In genomic region chr17:37830151-37830993, GRCh38 we compare ENCODE assay signal across 13 cellular contexts.
A peak's percentile ranks its signal among the peaks of the same experiment; 100 is the strongest.
DNase-seq lines count a peak whose midpoint lies in the region; ATAC-seq lines count a peak whose summit lies in the region.
"Had no signal": no experiment of that assay in that cellular context is flagged by ENCODE, and none has a peak within 500 bp of the region (broad histone marks: within the 10 kb centered on the region; RNA-seq: fewer than 3 reads in every experiment).

No MANE protein-coding gene starts in this region.

- ATAC-seq in GM18499 (IDR thresholded peaks at IDR 0.05; ENCODE audit: insufficient read depth, unreplicated experiment), result peak; percentile 38
- ATAC-seq in HG02610 (IDR thresholded peaks at IDR 0.05; ENCODE audit: unreplicated experiment), result peak; percentile 46
- ATAC-seq in naive B cell (ENCODE audit: low read depth in 2 of 2), result peak; percentile 32 to 37
- ATAC-seq in GM21367 (IDR thresholded peaks at IDR 0.05; ENCODE audit: unreplicated experiment), result no peak
- ATAC-seq: activated CD8-positive, alpha-beta T cell treated with anti-CD3 and anti-CD28 coated beads for 36 hours had no signal

- peak overlapping the region in 4 of 8 donors; percentile 21 to 66 (median 50) for H3K4me3 Mint-ChIP-seq in naive B cell
- H3K4me3 Mint-ChIP-seq: activated CD8-positive, alpha-beta T cell treated with anti-CD3 and anti-CD28 coated beads for 36 hours had no signal

- peak overlapping the region in 3 of 6 donors; percentile 33 to 56 (median 53) for H3K27ac Mint-ChIP-seq in naive B cell
- H3K27ac Mint-ChIP-seq: activated CD8-positive, alpha-beta T cell treated with anti-CD3 and anti-CD28 coated beads for 36 hours had no signal

- DNase-seq in NCI-H2107 treated with DMSO at 0.1 percent for 48 hours (lab: John Stamatoyannopoulos, UW; ENCODE audit: unreplicated experiment) (peak; percentile 84), naive B cell (no peak), midbrain (lab: John Stamatoyannopoulos, UW) (no peak), T-helper 1 cell (no peak), NCI-H1930 (lab: John Stamatoyannopoulos, UW) (no peak)
- DNase-seq: activated CD8-positive, alpha-beta T cell treated with anti-CD3 and anti-CD28 coated beads for 36 hours; effector memory CD4-positive, alpha-beta T cell; HCEC 1CT; hippocampal formation; NCI-H446 had no signal

- peaks cover 31 to 58% (median 45%) of the 10 kb centered on the region in 3 donors for H3K4me1 Mint-ChIP-seq in naive B cell

- H3K36me3 Mint-ChIP-seq in naive B cell, result no peaks in the 10 kb centered on the region

- H3K27me3 Mint-ChIP-seq in naive B cell, result no peaks in the 10 kb centered on the region

- no peaks in the 10 kb centered on the region for H3K9me3 Mint-ChIP-seq in naive B cell
- H3K9me3 Mint-ChIP-seq: activated CD8-positive, alpha-beta T cell treated with anti-CD3 and anti-CD28 coated beads for 36 hours had no signal
